ENCODE assay signal across 14 cellular contexts in the genomic region with DNA sequence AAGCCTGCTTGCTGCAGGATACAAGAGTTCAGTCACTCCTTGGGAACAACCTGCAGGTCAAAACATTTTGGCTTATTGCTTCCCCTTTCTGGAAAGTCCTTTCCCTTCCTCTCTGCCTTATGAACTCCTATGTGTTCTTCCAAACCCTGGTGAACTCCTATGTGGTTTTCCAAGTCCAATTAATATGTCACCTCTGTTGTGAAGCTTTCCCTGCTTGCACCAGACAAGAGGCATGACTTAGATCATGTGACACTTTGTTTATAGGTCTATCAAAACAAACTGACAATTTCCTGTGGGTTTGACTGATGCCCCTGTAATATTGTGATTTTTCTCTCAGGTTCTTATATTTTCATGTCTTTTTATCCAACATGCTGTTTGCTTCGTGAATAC.
DNase-seq lines count a peak whose midpoint lies in the region; ATAC-seq, FAIRE-seq and TF ChIP-seq lines count a peak whose summit lies in the region.
"Had no signal": no experiment of that assay in that cellular context is flagged by ENCODE, and none has a peak within 500 bp of the region (broad histone marks: within the 10 kb centered on the region; RNA-seq: fewer than 3 reads in every experiment).

No MANE protein-coding gene starts in this region.

- no peaks in the 10 kb centered on the region for H3K27me3 Mint-ChIP-seq in activated CD4-positive, alpha-beta T cell treated with anti-CD3 and anti-CD28 coated beads for 36 hours
- H3K27me3 Mint-ChIP-seq in naive thymus-derived CD8-positive, alpha-beta T cell, result no peaks in the 10 kb centered on the region

- no peak overlapping the region for H3K4me2 ChIP-seq in PC-3 (ENCODE audit: low read length)

- ATAC-seq in activated CD4-positive, alpha-beta T cell treated with anti-CD3 and anti-CD28 coated beads for 36 hours, result no peak
- ATAC-seq in activated naive CD4-positive, alpha-beta T cell treated with anti-CD3 and anti-CD28 coated beads, Interleukin-2, amount 50 U/mL, for 72 hours, result no peak
- ATAC-seq in naive thymus-derived CD8-positive, alpha-beta T cell, result no peak
- ATAC-seq in PC-3 (no peak), HG03442 (IDR thresholded peaks at IDR 0.05; ENCODE audit: unreplicated experiment) (no peak)
- ATAC-seq: left lobe of liver had no signal

- H3K27ac ChIP-seq in PC-3 (ENCODE audit: low read length), result no peak overlapping the region
- H3K27ac ChIP-seq: SJSA1 had no signal

- H3K36me3 Mint-ChIP-seq in activated CD4-positive, alpha-beta T cell treated with anti-CD3 and anti-CD28 coated beads for 36 hours (ENCODE audit: low read depth), result no peaks in the 10 kb centered on the region
- H3K36me3 Mint-ChIP-seq in activated naive CD4-positive, alpha-beta T cell treated with anti-CD3 and anti-CD28 coated beads, Interleukin-2, amount 50 U/mL, for 72 hours, result peaks cover 0 to 12% of the 10 kb centered on the region in 2 donors
- peaks cover 0 to 2% (median 0%) of the 10 kb centered on the region in 3 donors for H3K36me3 Mint-ChIP-seq in naive thymus-derived CD8-positive, alpha-beta T cell

- CTCF ChIA-PET in activated CD4-positive, alpha-beta T cell treated with anti-CD3 and anti-CD28 coated beads for 36 hours (lab: Charles Lee), result interaction anchor here (0.7 to 9.6 kb wide), 31 partner anchors 8 to 1272 kb away, joined by 3 to 139 read pairs (median 5); partner anchors contain the start of genes MAML2, SESN3 and SRSF8
- CTCF ChIA-PET in PC-3 (lab: Charles Lee), result interaction anchor here (1.0 to 1.5 kb wide), 2 partner anchors 552 to 1271 kb away, joined by 4 to 26 read pairs; no protein-coding TSS in a partner anchor

- H3K9me3 ChIP-seq in PC-3 (ENCODE audit: low read length), result no peaks in the 10 kb centered on the region
- H3K9me3 ChIP-seq: Caco-2, SJSA1 had no signal

- no peaks in the 10 kb centered on the region for H4K20me1 ChIP-seq in PC-3 (ENCODE audit: low read length)

- H3K79me2 ChIP-seq in PC-3 (ENCODE audit: low read length), result no peaks in the 10 kb centered on the region

- peak overlapping the region; percentile 83 for H3K4me3 Mint-ChIP-seq in activated CD4-positive, alpha-beta T cell treated with anti-CD3 and anti-CD28 coated beads for 36 hours
- H3K4me3 Mint-ChIP-seq in naive thymus-derived CD8-positive, alpha-beta T cell, result peak overlapping the region; percentile 84 to 99 (median 92)
- H3K4me3 Mint-ChIP-seq: dendritic cell treated with granulocyte-macrophage colony-stimulating factor and Interleukin-4, amounts not matched to agents 40 ng/mL and 50 ng/mL, for 4 days had no signal

- no peaks in the 10 kb centered on the region for H3F3A ChIP-seq in PC-3 (ENCODE audit: low read length, unreplicated experiment)

- H3K4me1 ChIP-seq in PC-3 (ENCODE audit: insufficient read depth, low read length), result peaks cover 23% of the 10 kb centered on the region
- H3K4me1 ChIP-seq: SJSA1 had no signal

- no peak for DNase-seq in activated CD4-positive, alpha-beta T cell treated with anti-CD3 and anti-CD28 coated beads for 36 hours
- no peak for DNase-seq in activated CD4-positive, alpha-beta T cell treated with anti-CD3 and anti-CD28 coated beads, Interleukin-2, amount 50 U/mL, for 48 hours
- no peak for DNase-seq in GM19239 (ENCODE audit: insufficient read length, low spot score)
- no peak for DNase-seq in activated naive CD4-positive, alpha-beta T cell treated with anti-CD3 and anti-CD28 coated beads, Interleukin-2, amount 50 U/mL, for 72 hours (ENCODE audit: low spot score in 2 of 2)
- DNase-seq in naive thymus-derived CD8-positive, alpha-beta T cell, result peak in 1 of 10 donors; percentile 19
- DNase-seq in PC-3, result no peak
- no peak for DNase-seq in ACHN
- DNase-seq: aorta had no signal

- H3K27me3 ChIP-seq in PC-3 (ENCODE audit: low read length), result no peaks in the 10 kb centered on the region
- H3K27me3 ChIP-seq: SJSA1 had no signal

- no peak overlapping the region for H3K4me3 ChIP-seq in PC-3 (ENCODE audit: low read length)

- peaks cover 45% of the 10 kb centered on the region for H3K4me1 Mint-ChIP-seq in activated CD4-positive, alpha-beta T cell treated with anti-CD3 and anti-CD28 coated beads for 36 hours
- peaks cover 29 to 61% (median 46%) of the 10 kb centered on the region in 4 donors for H3K4me1 Mint-ChIP-seq in naive thymus-derived CD8-positive, alpha-beta T cell

- H3K9me3 Mint-ChIP-seq in activated CD4-positive, alpha-beta T cell treated with anti-CD3 and anti-CD28 coated beads for 36 hours (ENCODE audit: low read depth), result peaks cover 4% of the 10 kb centered on the region
- H3K9me3 Mint-ChIP-seq in activated naive CD4-positive, alpha-beta T cell treated with anti-CD3 and anti-CD28 coated beads, Interleukin-2, amount 50 U/mL, for 72 hours, result peaks cover 0 to 5% of the 10 kb centered on the region in 2 donors
- H3K9me3 Mint-ChIP-seq in naive thymus-derived CD8-positive, alpha-beta T cell, result no peaks in the 10 kb centered on the region
- H3K9me3 Mint-ChIP-seq: dendritic cell treated with granulocyte-macrophage colony-stimulating factor and Interleukin-4, amounts not matched to agents 40 ng/mL and 50 ng/mL, for 4 days had no signal

- H3K9me2 ChIP-seq in PC-3 (replicated peaks; ENCODE audit: low read length), result no peaks in the 10 kb centered on the region

- in situ Hi-C loops in ACHN (cut with HindIII; ENCODE audit: low pct_ligation_motif_present, low pct_unique_long_range_greater_than_20kb, low sequenced_read_pairs), result no loop called here

- POLR2A ChIA-PET in activated CD4-positive, alpha-beta T cell treated with anti-CD3 and anti-CD28 coated beads for 36 hours (lab: Charles Lee), result interaction anchor here (0.6 to 1.3 kb wide), 6 partner anchors 77 to 402 kb away, joined by 3 to 4 read pairs (median 4); partner anchors contain the start of gene SESN3
- POLR2A ChIA-PET in naive thymus-derived CD8-positive, alpha-beta T cell (lab: Charles Lee), result interaction anchor here (0.9 to 10.6 kb wide), 9 partner anchors 64 to 1236 kb away, joined by 3 to 71 read pairs (median 26); partner anchors contain the start of genes CCDC82, CEP57, CWC15 and ENDOD1
- POLR2A ChIA-PET in PC-3 (lab: Charles Lee; ENCODE audit: unreplicated experiment), result no interaction called here

- BruUV-seq in PC-3 (replicated peaks; lab: Mats Ljungman, UMichigan), result no TSS peak

- intact Hi-C loops in activated CD4-positive, alpha-beta T cell treated with anti-CD3 and anti-CD28 coated beads for 36 hours (cut with DNase I, micrococcal nuclease), result loop anchor here (1.0 to 10.0 kb wide), 6 partner anchors 77 to 1273 kb away; partner anchors contain the start of gene SESN3 (in 1 of the 2)
- intact Hi-C loops in PC-3 (cut with micrococcal nuclease), result loop anchor here (5.0 kb wide), 1 partner anchor 678 kb away; no protein-coding TSS in a partner anchor

- no peak for TF ChIP-seq CTCF in PC-3 (conservative IDR thresholded peaks at IDR 0.05; ENCODE audit: low read depth, low read length)

- FAIRE-seq in GM19239 (lab: Jason Lieb, UNC), result peak; percentile 28
- FAIRE-seq: A204.1 had no signal

- no peak overlapping the region for H3K9ac ChIP-seq in PC-3 (ENCODE audit: low read length)

- peak overlapping the region; percentile 96 for H3K27ac Mint-ChIP-seq in activated CD4-positive, alpha-beta T cell treated with anti-CD3 and anti-CD28 coated beads for 36 hours
- H3K27ac Mint-ChIP-seq in activated naive CD4-positive, alpha-beta T cell treated with anti-CD3 and anti-CD28 coated beads, Interleukin-2, amount 50 U/mL, for 72 hours, result peak overlapping the region; percentile 18 to 90
- peak overlapping the region; percentile 85 to 100 (median 98) for H3K27ac Mint-ChIP-seq in naive thymus-derived CD8-positive, alpha-beta T cell
- H3K27ac Mint-ChIP-seq: dendritic cell treated with granulocyte-macrophage colony-stimulating factor and Interleukin-4, amounts not matched to agents 40 ng/mL and 50 ng/mL, for 4 days had no signal

- no peaks in the 10 kb centered on the region for H3K36me3 ChIP-seq in PC-3 (ENCODE audit: low read depth, low read length)
- H3K36me3 ChIP-seq: SJSA1 had no signal

- H2AFZ ChIP-seq in PC-3 (ENCODE audit: low read length), result no peak overlapping the region
